In genomic region chr11:79436911-79437273, GRCh38 we compare ENCODE assay signal across 10 cellular contexts. TPM values are rescaled to one million over a fixed set of nuclear protein-coding genes. Genes with fewer than 3 reads are reported as not detected.
DNase-seq lines count a peak whose midpoint lies in the region; ATAC-seq and TF ChIP-seq lines count a peak whose summit lies in the region.
"Had no signal": no experiment of that assay in that cellular context is flagged by ENCODE, and none has a peak within 500 bp of the region (broad histone marks: within the 10 kb centered on the region; RNA-seq: fewer than 3 reads in every experiment).

No MANE protein-coding gene starts in this region.

- intact Hi-C loops in CD14-positive monocyte (cut with micrococcal nuclease) = no loop called here
- intact Hi-C loops in prostate gland (cut with DNase I) = loop anchor here (5.0 kb wide), 1 partner anchor 200 kb away; no protein-coding TSS in a partner anchor

- H3K27me3 Mint-ChIP-seq in CD14-positive monocyte (ENCODE audit: low read depth in 3 of 3) = peaks cover 74 to 99% (median 82%) of the 10 kb centered on the region in 3 donors
- peaks cover 46 to 63% of the 10 kb centered on the region in 2 donors for H3K27me3 Mint-ChIP-seq in T-cell

- TF ChIP-seq CTCF in CD14-positive monocyte (IDR thresholded peaks at IDR 0.05) (no peak), fibroblast of the aortic adventitia (IDR thresholded peaks at IDR 0.05; ENCODE audit: insufficient read depth, low read length) (no peak), prostate gland (IDR thresholded peaks at IDR 0.05) (no peak)

- no peak for TF ChIP-seq POLR2A in prostate gland (IDR thresholded peaks at IDR 0.05)

- H3K9me3 ChIP-seq in prostate gland = no peaks in the 10 kb centered on the region

- H3K9me3 Mint-ChIP-seq in CD14-positive monocyte = peaks cover 0 to 42% (median 36%) of the 10 kb centered on the region in 7 donors
- H3K9me3 Mint-ChIP-seq in T-cell = peaks cover 0 to 6% (median 0%) of the 10 kb centered on the region in 3 donors

- 17% methylated on average over 10 of the region's 10 CpGs for WGBS in prostate gland

- POLR2A ChIA-PET in T-cell (lab: Charles Lee) = no interaction called here

- peaks cover 6% of the 10 kb centered on the region for H3K4me1 ChIP-seq in prostate gland (replicated peaks)

- H3K36me3 Mint-ChIP-seq in CD14-positive monocyte (peaks cover 10 to 11% of the 10 kb centered on the region in 2 donors), T-cell (no peaks in the 10 kb centered on the region)

- CTCF ChIA-PET in T-cell (lab: Charles Lee) = no interaction called here

- H3K4me1 Mint-ChIP-seq in CD14-positive monocyte (peaks cover 38% of the 10 kb centered on the region), T-cell (peaks cover 8 to 18% (median 17%) of the 10 kb centered on the region in 3 donors)

- no peak for ATAC-seq in T-cell (replicated peaks in 1 of 4)
- ATAC-seq in HG03442 (IDR thresholded peaks at IDR 0.05; ENCODE audit: unreplicated experiment) = no peak
- ATAC-seq in GM19395 (IDR thresholded peaks at IDR 0.05; ENCODE audit: unreplicated experiment) = no peak

- H3K36me3 ChIP-seq in prostate gland = no peaks in the 10 kb centered on the region

- H3K4me3 ChIP-seq in fibroblast of the aortic adventitia (ENCODE audit: low read depth, low read length) (peak overlapping the region; percentile 77), prostate gland (peak overlapping the region; percentile 27)

- DNase-seq in CD14-positive monocyte (ENCODE audit: low spot score) = no peak
- no peak for DNase-seq in T-cell
- DNase-seq in fibroblast of the aortic adventitia (ENCODE audit: low read depth) = no peak
- no peak for DNase-seq in prostate gland (ENCODE audit: low spot score)
- no peak for DNase-seq in NAMALWA (ENCODE audit: low spot score)
- DNase-seq in activated CD8-positive, alpha-beta memory T cell treated with anti-CD3 and anti-CD28 coated beads, Interleukin-2, amount 50 U/mL, for 48 hours = no peak
- DNase-seq: erythroblast, OCI-M1 had no signal

- H3K27ac Mint-ChIP-seq in CD14-positive monocyte = no peak overlapping the region
- H3K27ac Mint-ChIP-seq in T-cell = no peak overlapping the region

- H3K27me3 ChIP-seq in prostate gland (replicated peaks; ENCODE audit: insufficient read depth) = no peaks in the 10 kb centered on the region

- H3K4me3 Mint-ChIP-seq in CD14-positive monocyte (peak overlapping the region; percentile 39 to 76), T-cell (peak overlapping the region in 2 of 3 donors; percentile 22 to 37)

- H3K27ac ChIP-seq in prostate gland = no peak overlapping the region

RNA-seq across cellular contexts. Expression of gene TENM4, which starts 3.9 kb away (rescaled TPM):
- under 1 TPM in 1 of 2 donors, not detected in 1; 0.31 TPM for polyA plus RNA-seq in CD14-positive monocyte
- total RNA-seq in T-cell = under 1 TPM in 3 of 5 donors, not detected in 2; 0.03 to 0.35 (median 0.03) TPM
- total RNA-seq in fibroblast of the aortic adventitia (ENCODE audit: low replicate concordance) = 26.4 and 113 TPM in 2 replicates
- 1 to 10 TPM; 2.6 to 6.8 TPM for total RNA-seq in prostate gland
